In the genomic region with DNA sequence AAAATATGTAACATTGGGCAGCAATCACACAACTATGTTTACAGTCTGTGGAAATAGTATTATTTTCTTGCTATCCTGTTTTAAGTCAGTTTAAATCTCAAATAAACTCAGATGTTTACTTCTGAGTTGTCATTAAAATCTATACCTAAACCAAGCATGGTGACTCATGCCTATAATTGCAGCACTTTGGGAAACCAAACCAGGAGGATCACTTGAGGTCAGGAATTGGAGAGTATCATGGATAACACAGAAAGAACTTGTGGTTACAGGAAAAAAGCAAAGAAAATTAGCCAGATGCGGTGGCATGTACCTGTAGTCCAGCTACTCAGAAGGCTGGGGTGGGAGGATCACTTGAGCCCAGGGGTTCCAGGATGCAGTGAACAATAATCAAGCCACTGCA, we compare ENCODE assay signal across 20 cellular contexts.
"Had no signal": no experiment of that assay in that cellular context is flagged by ENCODE, and none has a peak within 500 bp of the region (broad histone marks: within the 10 kb centered on the region; RNA-seq: fewer than 3 reads in every experiment).

No MANE protein-coding gene starts in this region.

- H3K4me3 ChIP-seq: adrenal gland, left lung, lung, neural progenitor cell, spleen, thoracic aorta, upper lobe of right lung had no signal

- H3K27ac ChIP-seq: adrenal gland, left lung, neural progenitor cell, spleen, thoracic aorta, upper lobe of right lung, WERI-Rb-1 had no signal

- ATAC-seq: activated CD8-positive, alpha-beta T cell treated with anti-CD3 and anti-CD28 coated beads, Interleukin-2, amount 10 ng/mL, durations not matched to agents 7 days and 5 days; left lung; naive thymus-derived CD8-positive, alpha-beta T cell; upper lobe of right lung had no signal

- H3K9me3 ChIP-seq: adrenal gland, left lung, thoracic aorta, upper lobe of right lung had no signal

- H3K4me1 ChIP-seq: adrenal gland, left lung, neural progenitor cell, spleen, upper lobe of right lung had no signal

- DNase-seq: activated CD4-positive, alpha-beta T cell treated with anti-CD3 and anti-CD28 coated beads for 1 hour; activated CD4-positive, alpha-beta T cell treated with anti-CD3 and anti-CD28 coated beads, Interleukin-2, amount 50 U/mL, for 1 hour; activated CD8-positive, alpha-beta T cell treated with anti-CD3 and anti-CD28 coated beads, Interleukin-2, amount 10 ng/mL, durations not matched to agents 7 days and 5 days; adrenal gland; cortex of kidney; erythroblast; hippocampal formation; kidney glomerular epithelial cell; left lung; naive thymus-derived CD8-positive, alpha-beta T cell; retina; spleen; stimulated activated CD4-positive, alpha-beta T cell treated with anti-CD3 and anti-CD28 coated beads, Interleukin-4, amount 100 ng/mL, for 24 hours; stimulated activated naive CD4-positive, alpha-beta T cell treated with Interleukin-2 at 50 U/mL for 16 hours; T-helper 1 cell; upper lobe of right lung; WERI-Rb-1 had no signal

- H3K27me3 ChIP-seq: adrenal gland, left lung, neural progenitor cell, spleen, upper lobe of right lung had no signal
